In genomic region chr4:3354455-3354811, GRCh38 we compare ENCODE assay signal across 12 cellular contexts.
"Had no signal": no experiment of that assay in that cellular context is flagged by ENCODE, and none has a peak within 500 bp of the region (broad histone marks: within the 10 kb centered on the region; RNA-seq: fewer than 3 reads in every experiment).

No MANE protein-coding gene starts in this region.

- ATAC-seq: natural killer cell; stimulated activated naive CD8-positive, alpha-beta T cell treated with anti-CD3 and anti-CD28 coated beads, Interleukin-15, Interleukin-2, amounts not matched to agents 100 U/mL and 50 U/mL, for 24 hours had no signal

- H3K4me3 ChIP-seq: coronary artery, lung had no signal

- H3K27me3 Mint-ChIP-seq: activated CD4-positive, alpha-beta T cell treated with anti-CD3 and anti-CD28 coated beads for 36 hours had no signal

- H3K9me3 Mint-ChIP-seq: natural killer cell had no signal

- H3K27ac Mint-ChIP-seq: activated CD4-positive, alpha-beta memory T cell treated with anti-CD3 and anti-CD28 coated beads, Interleukin-2, amount 10 ng/mL, durations not matched to agents 7 days and 5 days; activated CD4-positive, alpha-beta T cell treated with anti-CD3 and anti-CD28 coated beads for 36 hours; activated naive CD4-positive, alpha-beta T cell treated with anti-CD3 and anti-CD28 coated beads for 36 hours; natural killer cell had no signal

- H3K27ac ChIP-seq: coronary artery had no signal

- DNase-seq: activated CD4-positive, alpha-beta memory T cell treated with anti-CD3 and anti-CD28 coated beads, Interleukin-2, amount 10 ng/mL, durations not matched to agents 7 days and 5 days; activated CD4-positive, alpha-beta T cell treated with anti-CD3 and anti-CD28 coated beads for 36 hours; activated naive CD4-positive, alpha-beta T cell treated with anti-CD3 and anti-CD28 coated beads for 36 hours; central memory CD4-positive, alpha-beta T cell; effector CD8-positive, alpha-beta T cell; hypothalamus; natural killer cell; nucleus accumbens; stimulated activated CD4-positive, alpha-beta T cell treated with anti-CD3 and anti-CD28 coated beads, Interleukin-2, amount 100 ng/mL, for 48 hours; stimulated activated naive CD8-positive, alpha-beta T cell treated with anti-CD3 and anti-CD28 coated beads, Interleukin-15, Interleukin-2, amounts not matched to agents 100 U/mL and 50 U/mL, for 24 hours had no signal

- H3K4me3 Mint-ChIP-seq: activated CD4-positive, alpha-beta memory T cell treated with anti-CD3 and anti-CD28 coated beads, Interleukin-2, amount 10 ng/mL, durations not matched to agents 7 days and 5 days; activated CD4-positive, alpha-beta T cell treated with anti-CD3 and anti-CD28 coated beads for 36 hours; activated naive CD4-positive, alpha-beta T cell treated with anti-CD3 and anti-CD28 coated beads for 36 hours; natural killer cell had no signal

- H3K36me3 Mint-ChIP-seq: natural killer cell had no signal
